Comparison of ENCODE assay signal across 9 cellular contexts in genomic region chr1:156489935-156490293, GRCh38. TPM values are rescaled to one million over a fixed set of nuclear protein-coding genes. Genes with fewer than 3 reads are reported as not detected.
A peak's percentile ranks its signal among the peaks of the same experiment; 100 is the strongest.
DNase-seq lines count a peak whose midpoint lies in the region; ATAC-seq lines count a peak whose summit lies in the region.
"Had no signal": no experiment of that assay in that cellular context is flagged by ENCODE, and none has a peak within 500 bp of the region (broad histone marks: within the 10 kb centered on the region; RNA-seq: fewer than 3 reads in every experiment).

No MANE protein-coding gene starts in this region.

- H3K27me3 Mint-ChIP-seq in activated CD4-positive, alpha-beta T cell treated with anti-CD3 and anti-CD28 coated beads, Interleukin-2, amount 10 ng/mL, durations not matched to agents 24 days and 14 days: no peaks in the 10 kb centered on the region
- no peaks in the 10 kb centered on the region for H3K27me3 Mint-ChIP-seq in memory B cell

- peaks cover 73% of the 10 kb centered on the region for H3K4me1 Mint-ChIP-seq in activated CD4-positive, alpha-beta T cell treated with anti-CD3 and anti-CD28 coated beads, Interleukin-2, amount 10 ng/mL, durations not matched to agents 24 days and 14 days
- peaks cover 75% of the 10 kb centered on the region for H3K4me1 Mint-ChIP-seq in memory B cell

- H3K9me3 Mint-ChIP-seq in activated CD4-positive, alpha-beta T cell treated with anti-CD3 and anti-CD28 coated beads, Interleukin-2, amount 10 ng/mL, durations not matched to agents 24 days and 14 days: no peaks in the 10 kb centered on the region
- no peaks in the 10 kb centered on the region for H3K9me3 Mint-ChIP-seq in activated naive CD4-positive, alpha-beta T cell treated with anti-CD3 and anti-CD28 coated beads, Interleukin-2, amount 50 U/mL, for 72 hours
- no peaks in the 10 kb centered on the region for H3K9me3 Mint-ChIP-seq in memory B cell

- DNase-seq in activated CD4-positive, alpha-beta T cell treated with anti-CD3 and anti-CD28 coated beads, Interleukin-2, amount 10 ng/mL, durations not matched to agents 24 days and 14 days: no peak
- DNase-seq in activated CD4-positive, alpha-beta T cell treated with anti-CD3 and anti-CD28 coated beads for 48 hours: no peak
- no peak for DNase-seq in activated naive CD4-positive, alpha-beta T cell treated with anti-CD3 and anti-CD28 coated beads, Interleukin-2, amount 50 U/mL, for 72 hours (ENCODE audit: low spot score in 2 of 2)
- DNase-seq in memory B cell (ENCODE audit: low spot score in 2 of 2) (no peak), GM03348 (ENCODE audit: low spot score) (no peak), posterior vena cava (ENCODE audit: low spot score) (no peak), NCI-H1694 treated with DMSO at 0.1 percent for 48 hours (lab: John Stamatoyannopoulos, UW) (no peak)
- DNase-seq: activated CD4-positive, alpha-beta T cell treated with anti-CD3 and anti-CD28 coated beads for 1 hour had no signal

- intact Hi-C loops in activated CD4-positive, alpha-beta T cell treated with anti-CD3 and anti-CD28 coated beads, Interleukin-2, amount 10 ng/mL, durations not matched to agents 24 days and 14 days (cut with micrococcal nuclease): no loop called here
- intact Hi-C loops in posterior vena cava (cut with DNase I): loop anchor here (10.0 kb wide), 2 partner anchors 105 to 115 kb away; partner anchors contain the start of genes GPATCH4 (in 1 of the 2) and NAXE (in 1 of the 2)

- peaks cover 29% of the 10 kb centered on the region for H3K36me3 Mint-ChIP-seq in activated CD4-positive, alpha-beta T cell treated with anti-CD3 and anti-CD28 coated beads, Interleukin-2, amount 10 ng/mL, durations not matched to agents 24 days and 14 days (ENCODE audit: low read depth)
- H3K36me3 Mint-ChIP-seq in activated naive CD4-positive, alpha-beta T cell treated with anti-CD3 and anti-CD28 coated beads, Interleukin-2, amount 50 U/mL, for 72 hours: peaks cover 11 to 27% of the 10 kb centered on the region in 2 donors
- peaks cover 2% of the 10 kb centered on the region for H3K36me3 Mint-ChIP-seq in memory B cell

- peak overlapping the region; percentile 66 for H3K4me3 Mint-ChIP-seq in activated CD4-positive, alpha-beta T cell treated with anti-CD3 and anti-CD28 coated beads, Interleukin-2, amount 10 ng/mL, durations not matched to agents 24 days and 14 days
- peak overlapping the region; percentile 89 for H3K4me3 Mint-ChIP-seq in memory B cell

- peak overlapping the region; percentile 79 for H3K27ac Mint-ChIP-seq in activated CD4-positive, alpha-beta T cell treated with anti-CD3 and anti-CD28 coated beads, Interleukin-2, amount 10 ng/mL, durations not matched to agents 24 days and 14 days
- H3K27ac Mint-ChIP-seq in activated naive CD4-positive, alpha-beta T cell treated with anti-CD3 and anti-CD28 coated beads, Interleukin-2, amount 50 U/mL, for 72 hours: peak overlapping the region; percentile 80 to 86
- H3K27ac Mint-ChIP-seq in memory B cell: peak overlapping the region; percentile 92

- ATAC-seq in activated naive CD4-positive, alpha-beta T cell treated with anti-CD3 and anti-CD28 coated beads, Interleukin-2, amount 50 U/mL, for 72 hours: no peak
- ATAC-seq in memory B cell (ENCODE audit: low read depth): no peak

- peak overlapping the region; percentile 92 for H3K27ac ChIP-seq in temporal lobe (ENCODE audit: low read depth, low read length)

RNA-seq across cellular contexts. Expression of gene MEF2D, which starts 10.7 kb away (rescaled TPM):
- total RNA-seq in activated CD4-positive, alpha-beta T cell treated with anti-CD3 and anti-CD28 coated beads, Interleukin-2, amount 10 ng/mL, durations not matched to agents 24 days and 14 days: 29.7 and 29.8 TPM in 2 replicates
- 10 to 100 TPM; 31.7 to 62.5 TPM for total RNA-seq in activated naive CD4-positive, alpha-beta T cell treated with anti-CD3 and anti-CD28 coated beads, Interleukin-2, amount 50 U/mL, for 72 hours
- 6.9 TPM for total RNA-seq in temporal lobe
- total RNA-seq in posterior vena cava: 100 to 1,000 TPM in 1 of 2 donors, 10 to 100 TPM in 1; 77.5 to 102 TPM
